Comparison of ENCODE assay signal across 8 cellular contexts in the genomic region with DNA sequence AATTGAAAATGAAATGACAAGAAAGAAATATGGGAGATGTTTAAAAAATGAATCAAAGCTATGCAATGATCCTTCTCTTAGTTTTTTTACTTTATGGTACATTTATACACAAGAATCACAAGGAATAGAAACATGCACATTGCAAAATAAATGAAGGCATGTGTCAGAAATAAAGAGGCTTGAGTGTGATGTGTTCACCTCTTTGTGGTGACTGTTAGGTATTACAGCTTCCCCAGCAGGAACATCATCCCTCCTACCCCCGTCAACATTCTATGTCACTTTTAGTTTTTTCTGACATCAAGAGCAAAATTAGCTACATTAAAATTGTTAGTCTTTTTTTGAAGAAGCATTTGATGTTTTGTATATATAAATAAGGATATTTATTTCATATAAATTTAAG.
A peak's percentile ranks its signal among the peaks of the same experiment; 100 is the strongest.
DNase-seq lines count a peak whose midpoint lies in the region; ATAC-seq and TF ChIP-seq lines count a peak whose summit lies in the region.

No MANE protein-coding gene starts in this region.

- no peak overlapping the region for H3K4me3 ChIP-seq in skeletal muscle cell (ENCODE audit: low read depth, low read length)

- intact Hi-C loops in activated CD8-positive, alpha-beta T cell treated with anti-CD3 and anti-CD28 coated beads for 36 hours (cut with micrococcal nuclease): no loop called here

- H3K27ac Mint-ChIP-seq in activated CD8-positive, alpha-beta T cell treated with anti-CD3 and anti-CD28 coated beads for 36 hours: no peak overlapping the region
- no peak overlapping the region for H3K27ac Mint-ChIP-seq in activated CD8-positive, alpha-beta T cell treated with anti-CD3 and anti-CD28 coated beads, Interleukin-2, amount 10 ng/mL, durations not matched to agents 7 days and 5 days

- H3K4me1 Mint-ChIP-seq in activated CD8-positive, alpha-beta T cell treated with anti-CD3 and anti-CD28 coated beads for 36 hours (ENCODE audit: low read depth): peaks cover 3% of the 10 kb centered on the region
- no peaks in the 10 kb centered on the region for H3K4me1 Mint-ChIP-seq in activated CD8-positive, alpha-beta T cell treated with anti-CD3 and anti-CD28 coated beads, Interleukin-2, amount 10 ng/mL, durations not matched to agents 7 days and 5 days (ENCODE audit: low read depth)

- H3K4me3 Mint-ChIP-seq in activated CD8-positive, alpha-beta T cell treated with anti-CD3 and anti-CD28 coated beads for 36 hours: no peak overlapping the region
- no peak overlapping the region for H3K4me3 Mint-ChIP-seq in activated CD8-positive, alpha-beta T cell treated with anti-CD3 and anti-CD28 coated beads, Interleukin-2, amount 10 ng/mL, durations not matched to agents 7 days and 5 days

- ATAC-seq in activated CD8-positive, alpha-beta T cell treated with anti-CD3 and anti-CD28 coated beads for 36 hours: no peak
- ATAC-seq in activated CD8-positive, alpha-beta T cell treated with anti-CD3 and anti-CD28 coated beads, Interleukin-2, amount 10 ng/mL, durations not matched to agents 7 days and 5 days: no peak
- ATAC-seq in GM21390 (IDR thresholded peaks at IDR 0.05; ENCODE audit: unreplicated experiment) (no peak), GM19467 (IDR thresholded peaks at IDR 0.05; ENCODE audit: unreplicated experiment) (no peak)

- no peaks in the 10 kb centered on the region for H3K9me3 Mint-ChIP-seq in activated CD8-positive, alpha-beta T cell treated with anti-CD3 and anti-CD28 coated beads for 36 hours
- no peaks in the 10 kb centered on the region for H3K9me3 Mint-ChIP-seq in activated CD8-positive, alpha-beta T cell treated with anti-CD3 and anti-CD28 coated beads, Interleukin-2, amount 10 ng/mL, durations not matched to agents 7 days and 5 days (ENCODE audit: insufficient read depth)

- DNase-seq in activated CD8-positive, alpha-beta T cell treated with anti-CD3 and anti-CD28 coated beads for 36 hours: no peak
- DNase-seq in activated CD8-positive, alpha-beta T cell treated with anti-CD3 and anti-CD28 coated beads, Interleukin-2, amount 10 ng/mL, durations not matched to agents 7 days and 5 days: no peak
- DNase-seq in NCI-H1694 treated with DMSO at 0.1 percent for 48 hours (lab: John Stamatoyannopoulos, UW) (peak; percentile 55), fibroblast of peridontal ligament (ENCODE audit: extremely low read depth) (peak; percentile 79), skeletal muscle cell (ENCODE audit: low read depth) (peak; percentile 12), DMS79 treated with DMSO at 0.1 percent for 48 hours (lab: John Stamatoyannopoulos, UW) (no peak)

- POLR2A ChIA-PET in activated CD8-positive, alpha-beta T cell treated with anti-CD3 and anti-CD28 coated beads for 36 hours (lab: Charles Lee): no interaction called here
- POLR2A ChIA-PET in activated CD8-positive, alpha-beta T cell treated with anti-CD3 and anti-CD28 coated beads, Interleukin-2, amount 10 ng/mL, durations not matched to agents 7 days and 5 days (lab: Charles Lee): no interaction called here

- no peaks in the 10 kb centered on the region for H3K36me3 Mint-ChIP-seq in activated CD8-positive, alpha-beta T cell treated with anti-CD3 and anti-CD28 coated beads for 36 hours (ENCODE audit: low read depth)
- no peaks in the 10 kb centered on the region for H3K36me3 Mint-ChIP-seq in activated CD8-positive, alpha-beta T cell treated with anti-CD3 and anti-CD28 coated beads, Interleukin-2, amount 10 ng/mL, durations not matched to agents 7 days and 5 days (ENCODE audit: low read depth)

- TF ChIP-seq CTCF in activated CD8-positive, alpha-beta T cell treated with anti-CD3 and anti-CD28 coated beads for 36 hours (IDR thresholded peaks at IDR 0.05): peak; percentile 33

- no peaks in the 10 kb centered on the region for H3K27me3 Mint-ChIP-seq in activated CD8-positive, alpha-beta T cell treated with anti-CD3 and anti-CD28 coated beads for 36 hours
- H3K27me3 Mint-ChIP-seq in activated CD8-positive, alpha-beta T cell treated with anti-CD3 and anti-CD28 coated beads, Interleukin-2, amount 10 ng/mL, durations not matched to agents 7 days and 5 days (ENCODE audit: low read depth): peaks cover 2% of the 10 kb centered on the region

- CTCF ChIA-PET in activated CD8-positive, alpha-beta T cell treated with anti-CD3 and anti-CD28 coated beads for 36 hours (lab: Charles Lee): no interaction called here
- CTCF ChIA-PET in activated CD8-positive, alpha-beta T cell treated with anti-CD3 and anti-CD28 coated beads, Interleukin-2, amount 10 ng/mL, durations not matched to agents 7 days and 5 days (lab: Charles Lee): no interaction called here

Comparison
In these comparisons a context has a peak if more than half of its experiments do, and no peak if none do; other contexts are left out.
1. DNase-seq: peak in NCI-H1694 treated with DMSO at 0.1 percent for 48 hours (single experiment), fibroblast of peridontal ligament (single experiment) and skeletal muscle cell (single experiment); none in activated CD8-positive, alpha-beta T cell treated with anti-CD3 and anti-CD28 coated beads for 36 hours (single experiment), activated CD8-positive, alpha-beta T cell treated with anti-CD3 and anti-CD28 coated beads, Interleukin-2, amount 10 ng/mL, durations not matched to agents 7 days and 5 days (single experiment) and DMS79 treated with DMSO at 0.1 percent for 48 hours (single experiment).